ENCODE assay signal across 17 cellular contexts in the genomic region with DNA sequence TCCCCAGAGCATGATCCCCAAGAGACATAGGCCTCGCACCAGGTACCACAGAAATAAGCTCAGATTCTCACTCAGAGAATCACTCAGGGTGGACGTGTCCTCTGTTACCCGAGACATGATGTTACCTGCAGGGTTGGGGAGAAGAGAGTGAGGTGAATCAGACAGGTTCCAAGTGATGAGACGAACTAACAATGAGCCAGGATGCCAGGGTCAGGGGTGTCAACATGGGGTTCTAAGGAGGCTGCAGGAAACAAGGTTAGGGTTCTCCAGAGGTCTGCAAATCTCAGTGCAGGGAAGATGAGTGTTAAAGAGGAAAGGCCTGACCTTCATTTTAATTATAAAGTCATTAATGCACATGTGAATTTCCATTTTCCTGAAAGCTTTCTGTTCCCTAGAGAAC. TPM values are rescaled to one million over a fixed set of nuclear protein-coding genes. Genes with fewer than 3 reads are reported as not detected.
A peak's percentile ranks its signal among the peaks of the same experiment; 100 is the strongest.
DNase-seq lines count a peak whose midpoint lies in the region; ATAC-seq and TF ChIP-seq lines count a peak whose summit lies in the region.
"Had no signal": no experiment of that assay in that cellular context is flagged by ENCODE, and none has a peak within 500 bp of the region (broad histone marks: within the 10 kb centered on the region; RNA-seq: fewer than 3 reads in every experiment).

No MANE protein-coding gene starts in this region.

- H3K27ac ChIP-seq in naive thymus-derived CD4-positive, alpha-beta T cell (ENCODE audit: low read depth, low read length), result peak overlapping the region; percentile 100
- H3K27ac ChIP-seq in vagina, result peak overlapping the region; percentile 2
- H3K27ac ChIP-seq in hepatocyte, result no peak overlapping the region
- H3K27ac ChIP-seq: cardiac muscle cell, WERI-Rb-1 had no signal

- peaks cover 67 to 70% of the 10 kb centered on the region in 2 donors for H3K4me1 ChIP-seq in naive thymus-derived CD4-positive, alpha-beta T cell (ENCODE audit: control insufficient read depth in 2 of 2, insufficient read depth in 2 of 2, low read length in 2 of 2)
- H3K4me1 ChIP-seq in vagina (peaks cover 33% of the 10 kb centered on the region), hepatocyte (ENCODE audit: insufficient read depth) (peaks cover 9% of the 10 kb centered on the region)

- WGBS in hepatocyte (ENCODE audit: low lambda C conversion rate, missing lambda C conversion rate), result 88% methylated on average over 4 of the region's 4 CpGs

- TF ChIP-seq CTCF in vagina (IDR thresholded peaks at IDR 0.05) (no peak), hepatocyte (IDR thresholded peaks at IDR 0.05; ENCODE audit: poor library complexity) (no peak), progenitor cell of endocrine pancreas (IDR thresholded peaks at IDR 0.05; ENCODE audit: unreplicated experiment) (no peak)

- no peaks in the 10 kb centered on the region for H3K9me2 ChIP-seq in hepatocyte (replicated peaks; ENCODE audit: insufficient read depth)
- H3K9me2 ChIP-seq: SK-N-SH had no signal

- H2AFZ ChIP-seq in hepatocyte, result no peak overlapping the region

- H3K9me3 ChIP-seq in naive thymus-derived CD4-positive, alpha-beta T cell (ENCODE audit: control insufficient read depth in 2 of 3, low read length in 3 of 3), result no peaks in the 10 kb centered on the region
- no peaks in the 10 kb centered on the region for H3K9me3 ChIP-seq in vagina
- H3K9me3 ChIP-seq in hepatocyte (ENCODE audit: low read depth), result no peaks in the 10 kb centered on the region
- H3K9me3 ChIP-seq: SK-N-SH had no signal

- CTCF ChIA-PET in naive thymus-derived CD4-positive, alpha-beta T cell (lab: Charles Lee), result interaction anchor here (0.6 to 2.1 kb wide), 3 partner anchors 12 to 32 kb away, joined by 5 to 13 read pairs (median 5); partner anchors contain the start of gene TAP2

- peak overlapping the region; percentile 98 for H3K27ac Mint-ChIP-seq in stimulated activated naive CD8-positive, alpha-beta T cell treated with anti-CD3 and anti-CD28 coated beads, Interleukin-15, Interleukin-2, amounts not matched to agents 100 ng/mL and 50 ng/mL, for 24 hours
- H3K27ac Mint-ChIP-seq in activated naive CD4-positive, alpha-beta T cell treated with anti-CD3 and anti-CD28 coated beads, Interleukin-2, amount 50 U/mL, for 72 hours, result peak overlapping the region; percentile 97 to 99
- H3K27ac Mint-ChIP-seq in naive thymus-derived CD4-positive, alpha-beta T cell, result peak overlapping the region; percentile 65 to 100 (median 97)
- H3K27ac Mint-ChIP-seq in progenitor cell of endocrine pancreas, result no peak overlapping the region

- intact Hi-C loops in naive thymus-derived CD4-positive, alpha-beta T cell (cut with micrococcal nuclease), result loop anchor here (5.0 to 10.0 kb wide), 5 partner anchors 461 to 1229 kb away; partner anchors contain the start of genes CLIC1 (in 1 of the 2), CUTA (in 1 of the 2), PHF1 (in 1 of the 2) and PRRC2A (in 1 of the 2)
- intact Hi-C loops in vagina (cut with DNase I), result no loop called here

- H3K79me2 ChIP-seq in hepatocyte, result no peaks in the 10 kb centered on the region

- H4K20me1 ChIP-seq in hepatocyte (ENCODE audit: insufficient read depth, poor library complexity, severe bottlenecking), result no peaks in the 10 kb centered on the region

- peaks cover 30 to 75% (median 51%) of the 10 kb centered on the region in 3 experiments for H3K36me3 ChIP-seq in naive thymus-derived CD4-positive, alpha-beta T cell (ENCODE audit: control insufficient read depth in 2 of 3, insufficient read depth in 3 of 3, low read length in 3 of 3)
- H3K36me3 ChIP-seq in vagina (peaks cover 0 to 43% of the 10 kb centered on the region in 2 donors), hepatocyte (replicated peaks; ENCODE audit: insufficient read depth, low read depth) (no peaks in the 10 kb centered on the region)
- H3K36me3 ChIP-seq: cardiac muscle cell, WERI-Rb-1 had no signal

- H3K27me3 ChIP-seq in naive thymus-derived CD4-positive, alpha-beta T cell (ENCODE audit: control insufficient read depth in 2 of 2, insufficient read depth in 2 of 2, low read length in 2 of 2), result no peaks in the 10 kb centered on the region
- no peaks in the 10 kb centered on the region for H3K27me3 ChIP-seq in vagina
- H3K27me3 ChIP-seq in hepatocyte, result peaks cover 19% of the 10 kb centered on the region

- peaks cover 75% of the 10 kb centered on the region for H3K36me3 Mint-ChIP-seq in stimulated activated naive CD8-positive, alpha-beta T cell treated with anti-CD3 and anti-CD28 coated beads, Interleukin-15, Interleukin-2, amounts not matched to agents 100 ng/mL and 50 ng/mL, for 24 hours (ENCODE audit: low read depth)
- H3K36me3 Mint-ChIP-seq in activated naive CD4-positive, alpha-beta T cell treated with anti-CD3 and anti-CD28 coated beads, Interleukin-2, amount 50 U/mL, for 72 hours, result peaks cover 88 to 94% of the 10 kb centered on the region in 2 donors
- H3K36me3 Mint-ChIP-seq in naive thymus-derived CD4-positive, alpha-beta T cell, result peaks cover 33 to 80% (median 64%) of the 10 kb centered on the region in 5 donors
- H3K36me3 Mint-ChIP-seq in progenitor cell of endocrine pancreas (ENCODE audit: insufficient read depth), result no peaks in the 10 kb centered on the region

- no peak for DNase-seq in stimulated activated naive CD8-positive, alpha-beta T cell treated with anti-CD3 and anti-CD28 coated beads, Interleukin-15, Interleukin-2, amounts not matched to agents 100 U/mL and 50 U/mL, for 24 hours
- DNase-seq in activated naive CD4-positive, alpha-beta T cell treated with anti-CD3 and anti-CD28 coated beads, Interleukin-2, amount 50 U/mL, for 72 hours (ENCODE audit: low spot score in 2 of 2), result no peak
- no peak for DNase-seq in naive thymus-derived CD4-positive, alpha-beta T cell
- DNase-seq in vagina (ENCODE audit: extremely low spot score in 2 of 2), result no peak
- DNase-seq in hepatocyte (ENCODE audit: low spot score), result no peak
- no peak for DNase-seq in progenitor cell of endocrine pancreas (ENCODE audit: low spot score, unreplicated experiment)
- DNase-seq: HFFc6, Kasumi-1, NCI-H146, PC-3, SK-N-SH, substantia nigra, WERI-Rb-1 had no signal

- POLR2A ChIA-PET in naive thymus-derived CD4-positive, alpha-beta T cell (lab: Charles Lee), result interaction anchor here (0.9 to 3.0 kb wide), 9 partner anchors 9 to 437 kb away, joined by 3 to 29 read pairs (median 5); partner anchors contain the start of gene TAP2

- H3K4me2 ChIP-seq in hepatocyte, result no peak overlapping the region
- H3K4me2 ChIP-seq: SK-N-SH, smooth muscle cell had no signal

- H3K4me1 Mint-ChIP-seq in stimulated activated naive CD8-positive, alpha-beta T cell treated with anti-CD3 and anti-CD28 coated beads, Interleukin-15, Interleukin-2, amounts not matched to agents 100 ng/mL and 50 ng/mL, for 24 hours (ENCODE audit: low read depth), result peaks cover 68% of the 10 kb centered on the region
- peaks cover 65 to 84% (median 75%) of the 10 kb centered on the region in 7 donors for H3K4me1 Mint-ChIP-seq in naive thymus-derived CD4-positive, alpha-beta T cell
- peaks cover 7% of the 10 kb centered on the region for H3K4me1 Mint-ChIP-seq in progenitor cell of endocrine pancreas (ENCODE audit: low read depth)

- peak overlapping the region; percentile 99 for H3K4me3 Mint-ChIP-seq in stimulated activated naive CD8-positive, alpha-beta T cell treated with anti-CD3 and anti-CD28 coated beads, Interleukin-15, Interleukin-2, amounts not matched to agents 100 ng/mL and 50 ng/mL, for 24 hours
- H3K4me3 Mint-ChIP-seq in naive thymus-derived CD4-positive, alpha-beta T cell, result peak overlapping the region; percentile 96 to 100 (median 100)
- no peak overlapping the region for H3K4me3 Mint-ChIP-seq in progenitor cell of endocrine pancreas (ENCODE audit: low read depth)

- no peaks in the 10 kb centered on the region for H3K27me3 Mint-ChIP-seq in stimulated activated naive CD8-positive, alpha-beta T cell treated with anti-CD3 and anti-CD28 coated beads, Interleukin-15, Interleukin-2, amounts not matched to agents 100 ng/mL and 50 ng/mL, for 24 hours
- H3K27me3 Mint-ChIP-seq in naive thymus-derived CD4-positive, alpha-beta T cell, result no peaks in the 10 kb centered on the region
- H3K27me3 Mint-ChIP-seq in progenitor cell of endocrine pancreas, result peaks cover 90% of the 10 kb centered on the region

- H3K4me3 ChIP-seq in naive thymus-derived CD4-positive, alpha-beta T cell (ENCODE audit: low read length), result peak overlapping the region; percentile 91
- no peak overlapping the region for H3K4me3 ChIP-seq in vagina
- H3K4me3 ChIP-seq in hepatocyte, result no peak overlapping the region
- H3K4me3 ChIP-seq: cardiac muscle cell, smooth muscle cell had no signal

- H3K9me3 Mint-ChIP-seq in stimulated activated naive CD8-positive, alpha-beta T cell treated with anti-CD3 and anti-CD28 coated beads, Interleukin-15, Interleukin-2, amounts not matched to agents 100 ng/mL and 50 ng/mL, for 24 hours, result no peaks in the 10 kb centered on the region
- peaks cover 0 to 9% of the 10 kb centered on the region in 2 donors for H3K9me3 Mint-ChIP-seq in activated naive CD4-positive, alpha-beta T cell treated with anti-CD3 and anti-CD28 coated beads, Interleukin-2, amount 50 U/mL, for 72 hours
- peaks cover 0 to 4% (median 0%) of the 10 kb centered on the region in 11 donors for H3K9me3 Mint-ChIP-seq in naive thymus-derived CD4-positive, alpha-beta T cell
- no peaks in the 10 kb centered on the region for H3K9me3 Mint-ChIP-seq in progenitor cell of endocrine pancreas (ENCODE audit: low read depth)
- H3K9me3 Mint-ChIP-seq: HFFc6 had no signal

- no peak for TF ChIP-seq POLR2A in vagina (IDR thresholded peaks at IDR 0.05)

- ATAC-seq in stimulated activated naive CD8-positive, alpha-beta T cell treated with anti-CD3 and anti-CD28 coated beads, Interleukin-15, Interleukin-2, amounts not matched to agents 100 U/mL and 50 U/mL, for 24 hours, result no peak
- ATAC-seq in activated naive CD4-positive, alpha-beta T cell treated with anti-CD3 and anti-CD28 coated beads, Interleukin-2, amount 50 U/mL, for 72 hours, result no peak
- no peak for ATAC-seq in naive thymus-derived CD4-positive, alpha-beta T cell
- no peak for ATAC-seq in HG02610 (IDR thresholded peaks at IDR 0.05; ENCODE audit: unreplicated experiment)
- ATAC-seq: PC-3 had no signal

RNA-seq across cellular contexts. Expression of gene TAP1, which starts 2.5 kb away (rescaled TPM):
- total RNA-seq in activated naive CD4-positive, alpha-beta T cell treated with anti-CD3 and anti-CD28 coated beads, Interleukin-2, amount 50 U/mL, for 72 hours, result 100 to 1,000 TPM; 234 to 319 TPM
- total RNA-seq in naive thymus-derived CD4-positive, alpha-beta T cell, result 100 to 1,000 TPM in 3 of 5 experiments, 10 to 100 TPM in 2; 92.1 to 500 (median 103) TPM
- polyA plus RNA-seq in naive thymus-derived CD4-positive, alpha-beta T cell, result 100 to 1,000 TPM; 162 to 274 TPM
- total RNA-seq in vagina, result 50.6 TPM
- 13.7 and 15.2 TPM in 2 replicates for total RNA-seq in hepatocyte
- polyA plus RNA-seq in hepatocyte, result 11.0 and 14.1 TPM in 2 replicates
- 0.50 and 1.1 TPM in 2 replicates for total RNA-seq in progenitor cell of endocrine pancreas

RNA-seq across cellular contexts. Expression of gene PSMB9, which starts 3.0 kb away (rescaled TPM):
- total RNA-seq in activated naive CD4-positive, alpha-beta T cell treated with anti-CD3 and anti-CD28 coated beads, Interleukin-2, amount 50 U/mL, for 72 hours, result 100 to 1,000 TPM; 202 to 262 TPM
- 100 to 1,000 TPM in 2 of 5 experiments, 10 to 100 TPM in 3; 70.3 to 452 (median 90.5) TPM for total RNA-seq in naive thymus-derived CD4-positive, alpha-beta T cell
- 100 to 1,000 TPM; 385 to 389 TPM for polyA plus RNA-seq in naive thymus-derived CD4-positive, alpha-beta T cell
- total RNA-seq in vagina (19.6 TPM), hepatocyte (1.3 TPM in 1 of 2 replicates, not detected in the other), progenitor cell of endocrine pancreas (not detected in 2 replicates)
- 3.1 and 3.3 TPM in 2 replicates for polyA plus RNA-seq in hepatocyte
- total RNA-seq: smooth muscle cell had no signal

RNA-seq across cellular contexts. Expression of gene PSMB8, which starts 7.2 kb away (rescaled TPM):
- 100 to 1,000 TPM; 334 to 353 TPM for total RNA-seq in activated naive CD4-positive, alpha-beta T cell treated with anti-CD3 and anti-CD28 coated beads, Interleukin-2, amount 50 U/mL, for 72 hours
- total RNA-seq in naive thymus-derived CD4-positive, alpha-beta T cell, result 100 to 1,000 TPM; 111 to 419 (median 115) TPM
- polyA plus RNA-seq in naive thymus-derived CD4-positive, alpha-beta T cell, result 100 to 1,000 TPM; 322 to 378 TPM
- total RNA-seq in vagina, result 31.9 TPM
- 19.1 and 25.7 TPM in 2 replicates for total RNA-seq in hepatocyte
- polyA plus RNA-seq in hepatocyte, result 18.6 and 36.7 TPM in 2 replicates
- 0.29 TPM in 1 of 2 replicates, not detected in the other for total RNA-seq in progenitor cell of endocrine pancreas

RNA-seq across cellular contexts. Expression of gene TAP2, which starts 12.5 kb away (rescaled TPM):
- total RNA-seq in activated naive CD4-positive, alpha-beta T cell treated with anti-CD3 and anti-CD28 coated beads, Interleukin-2, amount 50 U/mL, for 72 hours, result 100 to 1,000 TPM; 118 to 128 TPM
- 100 to 1,000 TPM in 4 of 5 experiments, 10 to 100 TPM in 1; 84.3 to 243 (median 117) TPM for total RNA-seq in naive thymus-derived CD4-positive, alpha-beta T cell
- 10 to 100 TPM; 26.4 to 36.4 TPM for polyA plus RNA-seq in naive thymus-derived CD4-positive, alpha-beta T cell
- total RNA-seq in vagina (19.9 TPM), hepatocyte (5.9 and 11.7 TPM in 2 replicates), progenitor cell of endocrine pancreas (2.0 and 5.1 TPM in 2 replicates)
- polyA plus RNA-seq in hepatocyte, result 1.2 and 1.7 TPM in 2 replicates

RNA-seq across cellular contexts. Expression of gene HLA-DOB, which starts 34.2 kb away (rescaled TPM):
- total RNA-seq in activated naive CD4-positive, alpha-beta T cell treated with anti-CD3 and anti-CD28 coated beads, Interleukin-2, amount 50 U/mL, for 72 hours, result 1 to 10 TPM; 3.8 to 4.0 TPM
- 1 to 10 TPM; 1.7 to 7.7 (median 4.9) TPM for total RNA-seq in naive thymus-derived CD4-positive, alpha-beta T cell
- under 1 TPM; 0.48 to 0.57 TPM for polyA plus RNA-seq in naive thymus-derived CD4-positive, alpha-beta T cell
- total RNA-seq in vagina, result 2.7 TPM
- total RNA-seq in hepatocyte, result not detected in 2 replicates
- polyA plus RNA-seq in hepatocyte, result 0.94 TPM in 1 of 2 replicates, not detected in the other
- total RNA-seq in progenitor cell of endocrine pancreas, result not detected in 2 replicates
- total RNA-seq: cardiac muscle cell had no signal
- polyA plus RNA-seq: cardiac muscle cell, SK-N-SH, smooth muscle cell had no signal

Comparison
In these comparisons a context has a peak if more than half of its experiments do, and no peak if none do; other contexts are left out.
1. RNA of gene PSMB8, which starts 7.2 kb away (total RNA-seq): 334 to 353 TPM in activated naive CD4-positive, alpha-beta T cell treated with anti-CD3 and anti-CD28 coated beads, Interleukin-2, amount 50 U/mL, for 72 hours, 111 to 419 TPM in naive thymus-derived CD4-positive, alpha-beta T cell, 31.9 TPM in vagina (single experiment) and 19.1 to 25.7 TPM in hepatocyte; 0.29 TPM in progenitor cell of endocrine pancreas; every median in the first group is over 10 times any median in the second.